ENCODE assay signal across 1 cellular context in genomic region chr7:28686418-28686800, GRCh38.
TF ChIP-seq lines count a peak whose summit lies in the region.

No MANE protein-coding gene starts in this region.

TF ChIP-seq in GM12878, 131 proteins besides CTCF, POLR2A, EP300 and RAD21 (continued from another document):
- TF ChIP-seq ESRRA (IDR thresholded peaks at IDR 0.05; ENCODE audit: low read length) (no peak), STAT1 (conservative IDR thresholded peaks at IDR 0.05) (no peak), PAX8 (IDR thresholded peaks at IDR 0.05) (0 out of 2 replicates have a peak, but pooled peaks have one; percentile 38), SMC3 (IDR thresholded peaks at IDR 0.05; ENCODE audit: borderline replicate concordance, low read length) (no peak), IKZF1 (conservative IDR thresholded peaks at IDR 0.05) (no peak), TCF3 (IDR thresholded peaks at IDR 0.05; ENCODE audit: borderline replicate concordance, insufficient read depth, low read depth, low read length) (no peak), PAX5 (IDR thresholded peaks at IDR 0.05; ENCODE audit: borderline replicate concordance, low read depth, low read length) (no peak), BCL3 (IDR thresholded peaks at IDR 0.05; ENCODE audit: borderline replicate concordance, insufficient read depth, low read depth, low read length, poor library complexity, severe bottlenecking) (no peak), IKZF2 (IDR thresholded peaks at IDR 0.05) (no peak), HCFC1 (IDR thresholded peaks at IDR 0.05; ENCODE audit: low read length) (no peak), SMAD5 (IDR thresholded peaks at IDR 0.05; ENCODE audit: low read depth) (no peak)
TF ChIP-seq in GM12878: peak in this region for 3.
